9 cellular contexts compared by ENCODE assay signal in the genomic region with DNA sequence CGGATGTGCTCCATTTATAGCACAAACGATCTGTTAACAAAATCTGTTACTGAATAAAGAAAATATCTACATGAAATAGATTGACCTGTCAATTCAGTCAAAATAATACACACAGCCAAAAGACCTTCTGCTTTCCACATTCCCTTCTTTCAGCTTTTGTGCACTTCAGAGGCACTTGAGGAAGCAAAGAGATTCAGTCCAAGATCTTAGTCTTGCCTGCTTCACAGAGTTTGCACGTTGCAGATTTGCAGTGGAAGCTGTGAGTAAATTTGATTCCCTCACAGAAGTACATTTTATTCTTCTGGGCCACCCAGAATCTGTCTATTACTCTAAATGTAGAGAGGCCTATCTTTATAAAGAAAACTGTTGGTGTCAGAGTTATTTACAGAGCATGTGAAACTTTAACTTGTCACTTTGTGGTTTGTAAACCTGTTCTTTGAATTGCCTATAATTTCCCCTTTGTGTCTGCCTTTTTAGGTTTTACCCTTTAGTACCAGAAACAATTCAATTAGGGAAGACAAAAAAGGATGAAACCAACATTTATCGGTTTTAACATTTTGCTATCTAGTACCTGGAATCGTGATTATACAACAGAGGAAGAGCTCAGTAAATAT. TPM values are rescaled to one million over a fixed set of nuclear protein-coding genes. Genes with fewer than 3 reads are reported as not detected.
DNase-seq lines count a peak whose midpoint lies in the region; ATAC-seq and TF ChIP-seq lines count a peak whose summit lies in the region.
"Had no signal": no experiment of that assay in that cellular context is flagged by ENCODE, and none has a peak within 500 bp of the region (broad histone marks: within the 10 kb centered on the region; RNA-seq: fewer than 3 reads in every experiment).

No MANE protein-coding gene starts in this region.

- no peaks in the 10 kb centered on the region for H3K27me3 ChIP-seq in stomach

- H3K27me3 Mint-ChIP-seq in activated CD8-positive, alpha-beta memory T cell treated with anti-CD3 and anti-CD28 coated beads, Interleukin-2, amount 10 ng/mL, durations not matched to agents 7 days and 5 days: no peaks in the 10 kb centered on the region
- H3K27me3 Mint-ChIP-seq in T-helper 2 cell treated with Interferon-gamma antibody and Interleukin-4, amounts not matched to agents 5 μg/mL and 100 μg/mL, for 36 hours (ENCODE audit: low read depth): no peaks in the 10 kb centered on the region
- H3K27me3 Mint-ChIP-seq in stimulated activated naive CD8-positive, alpha-beta T cell treated with anti-CD3 and anti-CD28 coated beads, Interleukin-15, Interleukin-2, amounts not matched to agents 100 ng/mL and 50 ng/mL, for 24 hours: no peaks in the 10 kb centered on the region

- intact Hi-C loops in stomach (cut with DNase I; ENCODE audit: low total_unique reads): no loop called here

- DNase-seq in activated CD8-positive, alpha-beta memory T cell treated with anti-CD3 and anti-CD28 coated beads, Interleukin-2, amount 10 ng/mL, durations not matched to agents 7 days and 5 days: no peak
- DNase-seq in activated CD8-positive, alpha-beta memory T cell treated with anti-CD3 and anti-CD28 coated beads, Interleukin-2, amount 50 U/mL, for 4 hours: no peak
- DNase-seq in T-helper 2 cell treated with Interferon-gamma antibody and Interleukin-4, amounts not matched to agents 5 μg/mL and 100 μg/mL, for 36 hours (ENCODE audit: low spot score): no peak
- no peak for DNase-seq in NCI-H2081 (lab: John Stamatoyannopoulos, UW)
- no peak for DNase-seq in stomach
- no peak for DNase-seq in NCI-H2227 treated with DMSO at 0.1 percent for 48 hours (lab: John Stamatoyannopoulos, UW)

- no peaks in the 10 kb centered on the region for H3K36me3 ChIP-seq in stomach

- TF ChIP-seq EP300 in stomach (IDR thresholded peaks at IDR 0.05): no peak

- peaks cover 8% of the 10 kb centered on the region for H3K36me3 Mint-ChIP-seq in activated CD8-positive, alpha-beta memory T cell treated with anti-CD3 and anti-CD28 coated beads, Interleukin-2, amount 10 ng/mL, durations not matched to agents 7 days and 5 days
- no peaks in the 10 kb centered on the region for H3K36me3 Mint-ChIP-seq in T-helper 2 cell treated with Interferon-gamma antibody and Interleukin-4, amounts not matched to agents 5 μg/mL and 100 μg/mL, for 36 hours (ENCODE audit: low read depth)
- no peaks in the 10 kb centered on the region for H3K36me3 Mint-ChIP-seq in stimulated activated naive CD8-positive, alpha-beta T cell treated with anti-CD3 and anti-CD28 coated beads, Interleukin-15, Interleukin-2, amounts not matched to agents 100 ng/mL and 50 ng/mL, for 24 hours (ENCODE audit: low read depth)
- H3K36me3 Mint-ChIP-seq: IgD-negative memory B cell had no signal

- CTCF ChIA-PET in activated CD8-positive, alpha-beta memory T cell treated with anti-CD3 and anti-CD28 coated beads, Interleukin-2, amount 10 ng/mL, durations not matched to agents 7 days and 5 days (lab: Charles Lee): interaction anchor here (0.6 to 3.2 kb wide), 5 partner anchors 9 to 233 kb away, joined by 3 to 15 read pairs (median 4); a partner anchor contains a TSS

- H3K9me3 Mint-ChIP-seq in activated CD8-positive, alpha-beta memory T cell treated with anti-CD3 and anti-CD28 coated beads, Interleukin-2, amount 10 ng/mL, durations not matched to agents 7 days and 5 days (ENCODE audit: low read depth): no peaks in the 10 kb centered on the region
- H3K9me3 Mint-ChIP-seq in T-helper 2 cell treated with Interferon-gamma antibody and Interleukin-4, amounts not matched to agents 5 μg/mL and 100 μg/mL, for 36 hours: no peaks in the 10 kb centered on the region
- H3K9me3 Mint-ChIP-seq in stimulated activated naive CD8-positive, alpha-beta T cell treated with anti-CD3 and anti-CD28 coated beads, Interleukin-15, Interleukin-2, amounts not matched to agents 100 ng/mL and 50 ng/mL, for 24 hours: no peaks in the 10 kb centered on the region

- TF ChIP-seq CTCF in stomach (IDR thresholded peaks at IDR 0.05): no peak

- 20 to 32% (median 26%) methylated on average over 5 of the region's 5 CpGs for WGBS in stomach, 5 donors

- no peak overlapping the region for H3K4me3 ChIP-seq in stomach

- peak overlapping the region; percentile 52 for H3K4me3 Mint-ChIP-seq in activated CD8-positive, alpha-beta memory T cell treated with anti-CD3 and anti-CD28 coated beads, Interleukin-2, amount 10 ng/mL, durations not matched to agents 7 days and 5 days
- peak overlapping the region; percentile 72 for H3K4me3 Mint-ChIP-seq in T-helper 2 cell treated with Interferon-gamma antibody and Interleukin-4, amounts not matched to agents 5 μg/mL and 100 μg/mL, for 36 hours
- H3K4me3 Mint-ChIP-seq in stimulated activated naive CD8-positive, alpha-beta T cell treated with anti-CD3 and anti-CD28 coated beads, Interleukin-15, Interleukin-2, amounts not matched to agents 100 ng/mL and 50 ng/mL, for 24 hours: peak overlapping the region; percentile 67
- H3K4me3 Mint-ChIP-seq: IgD-negative memory B cell had no signal

- no peaks in the 10 kb centered on the region for H3K9me3 ChIP-seq in stomach

- peak; percentile 42 for ATAC-seq in activated CD8-positive, alpha-beta memory T cell treated with anti-CD3 and anti-CD28 coated beads, Interleukin-2, amount 10 ng/mL, durations not matched to agents 7 days and 5 days
- ATAC-seq in HG02938 (IDR thresholded peaks at IDR 0.05; ENCODE audit: unreplicated experiment): peak; percentile 85

- peak overlapping the region; percentile 85 for H3K27ac Mint-ChIP-seq in activated CD8-positive, alpha-beta memory T cell treated with anti-CD3 and anti-CD28 coated beads, Interleukin-2, amount 10 ng/mL, durations not matched to agents 7 days and 5 days
- peak overlapping the region; percentile 82 for H3K27ac Mint-ChIP-seq in T-helper 2 cell treated with Interferon-gamma antibody and Interleukin-4, amounts not matched to agents 5 μg/mL and 100 μg/mL, for 36 hours
- peak overlapping the region; percentile 92 for H3K27ac Mint-ChIP-seq in stimulated activated naive CD8-positive, alpha-beta T cell treated with anti-CD3 and anti-CD28 coated beads, Interleukin-15, Interleukin-2, amounts not matched to agents 100 ng/mL and 50 ng/mL, for 24 hours
- H3K27ac Mint-ChIP-seq: IgD-negative memory B cell had no signal

- H3K4me1 Mint-ChIP-seq in activated CD8-positive, alpha-beta memory T cell treated with anti-CD3 and anti-CD28 coated beads, Interleukin-2, amount 10 ng/mL, durations not matched to agents 7 days and 5 days: peaks cover 56% of the 10 kb centered on the region
- H3K4me1 Mint-ChIP-seq in T-helper 2 cell treated with Interferon-gamma antibody and Interleukin-4, amounts not matched to agents 5 μg/mL and 100 μg/mL, for 36 hours (ENCODE audit: low read depth): peaks cover 40% of the 10 kb centered on the region
- peaks cover 61% of the 10 kb centered on the region for H3K4me1 Mint-ChIP-seq in stimulated activated naive CD8-positive, alpha-beta T cell treated with anti-CD3 and anti-CD28 coated beads, Interleukin-15, Interleukin-2, amounts not matched to agents 100 ng/mL and 50 ng/mL, for 24 hours (ENCODE audit: low read depth)

- H3K27ac ChIP-seq in stomach: peak overlapping the region in 2 of 5 donors; percentile 48 to 55

- TF ChIP-seq POLR2A in stomach (IDR thresholded peaks at IDR 0.05): no peak

- peaks cover 0 to 56% (median 21%) of the 10 kb centered on the region in 4 donors for H3K4me1 ChIP-seq in stomach

RNA-seq across cellular contexts. Expression of a gene that starts 15.5 kb away (rescaled TPM):
- 100 to 1,000 TPM in 1 of 2 experiments, 10 to 100 TPM in 1; 73.7 to 126 TPM for total RNA-seq in activated CD8-positive, alpha-beta memory T cell treated with anti-CD3 and anti-CD28 coated beads, Interleukin-2, amount 10 ng/mL, durations not matched to agents 7 days and 5 days
- total RNA-seq in stomach: 10 to 100 TPM; 21.4 to 85.2 (median 55.4) TPM
- 10 to 100 TPM; 15.7 to 48.3 (median 21.2) TPM for polyA plus RNA-seq in stomach
- polyA plus RNA-seq: IgD-negative memory B cell had no signal
